ENCODE assay signal across 2 cellular contexts in the genomic region with DNA sequence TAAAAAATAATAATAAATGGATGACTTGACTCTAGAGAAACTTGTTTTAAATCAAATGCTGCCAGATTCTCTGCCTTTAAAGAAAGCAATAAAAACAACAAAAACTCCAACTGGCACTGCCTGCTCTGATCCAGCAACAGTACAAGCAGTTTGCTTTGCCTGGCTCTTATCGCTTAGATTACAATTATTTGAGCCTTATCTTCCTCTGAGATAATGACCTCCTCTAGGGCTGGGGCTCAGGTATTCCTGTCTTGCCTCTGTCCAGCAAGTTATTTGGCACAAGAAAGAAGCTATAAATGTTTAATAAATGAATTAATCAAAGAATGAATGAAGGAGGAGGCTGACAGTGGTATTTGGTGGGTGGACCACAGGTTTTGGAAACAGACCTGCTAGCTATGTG.
TF ChIP-seq lines count a peak whose summit lies in the region.

No MANE protein-coding gene starts in this region.

TF ChIP-seq in IMR-90, 13 proteins besides CTCF, POLR2A, EP300 and RAD21:
- TF ChIP-seq SMC3 (IDR thresholded peaks at IDR 0.05; ENCODE audit: low read depth, low read length) (no peak), CEBPB (IDR thresholded peaks at IDR 0.05; ENCODE audit: low read depth, low read length) (no peak), MAZ (IDR thresholded peaks at IDR 0.05; ENCODE audit: borderline replicate concordance, low read depth, low read length) (no peak), CHD1 (IDR thresholded peaks at IDR 0.05; ENCODE audit: low read depth, low read length) (no peak), MAFK (IDR thresholded peaks at IDR 0.05; ENCODE audit: low read depth, low read length) (no peak), NFE2L2 (IDR thresholded peaks at IDR 0.05; ENCODE audit: low read depth, low read length) (no peak), BHLHE40 (IDR thresholded peaks at IDR 0.05; ENCODE audit: low read depth, low read length) (no peak), RCOR1 (IDR thresholded peaks at IDR 0.05; ENCODE audit: insufficient replicate concordance, low read length) (no peak), FOS (IDR thresholded peaks at IDR 0.05; ENCODE audit: low read depth, low read length) (no peak)
- TF ChIP-seq, protein P1, sequence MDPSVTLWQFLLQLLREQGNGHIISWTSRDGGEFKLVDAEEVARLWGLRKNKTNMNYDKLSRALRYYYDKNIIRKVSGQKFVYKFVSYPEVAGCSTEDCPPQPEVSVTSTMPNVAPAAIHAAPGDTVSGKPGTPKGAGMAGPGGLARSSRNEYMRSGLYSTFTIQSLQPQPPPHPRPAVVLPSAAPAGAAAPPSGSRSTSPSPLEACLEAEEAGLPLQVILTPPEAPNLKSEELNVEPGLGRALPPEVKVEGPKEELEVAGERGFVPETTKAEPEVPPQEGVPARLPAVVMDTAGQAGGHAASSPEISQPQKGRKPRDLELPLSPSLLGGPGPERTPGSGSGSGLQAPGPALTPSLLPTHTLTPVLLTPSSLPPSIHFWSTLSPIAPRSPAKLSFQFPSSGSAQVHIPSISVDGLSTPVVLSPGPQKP (IDR thresholded peaks at IDR 0.05; ENCODE audit: borderline replicate concordance, low read depth, low read length), result no peak

TF ChIP-seq in K562, 482 proteins besides CTCF, POLR2A, EP300 and RAD21:
- TF ChIP-seq, protein P2, sequence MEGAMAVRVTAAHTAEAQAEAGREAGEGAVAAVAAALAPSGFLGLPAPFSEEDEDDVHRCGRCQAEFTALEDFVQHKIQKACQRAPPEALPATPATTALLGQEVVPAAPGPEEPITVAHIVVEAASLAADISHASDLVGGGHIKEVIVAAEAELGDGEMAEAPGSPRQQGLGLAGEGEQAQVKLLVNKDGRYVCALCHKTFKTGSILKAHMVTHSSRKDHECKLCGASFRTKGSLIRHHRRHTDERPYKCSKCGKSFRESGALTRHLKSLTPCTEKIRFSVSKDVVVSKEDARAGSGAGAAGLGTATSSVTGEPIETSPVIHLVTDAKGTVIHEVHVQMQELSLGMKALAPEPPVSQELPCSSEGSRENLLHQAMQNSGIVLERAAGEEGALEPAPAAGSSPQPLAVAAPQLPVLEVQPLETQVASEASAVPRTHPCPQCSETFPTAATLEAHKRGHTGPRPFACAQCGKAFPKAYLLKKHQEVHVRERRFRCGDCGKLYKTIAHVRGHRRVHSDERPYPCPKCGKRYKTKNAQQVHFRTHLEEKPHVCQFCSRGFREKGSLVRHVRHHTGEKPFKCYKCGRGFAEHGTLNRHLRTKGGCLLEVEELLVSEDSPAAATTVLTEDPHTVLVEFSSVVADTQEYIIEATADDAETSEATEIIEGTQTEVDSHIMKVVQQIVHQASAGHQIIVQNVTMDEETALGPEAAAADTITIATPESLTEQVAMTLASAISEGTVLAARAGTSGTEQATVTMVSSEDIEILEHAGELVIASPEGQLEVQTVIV (CRISPR knock-in tag; IDR thresholded peaks at IDR 0.05; ENCODE audit: borderline replicate concordance), result no peak
- peak; percentile 67; the same call in 1 of the 2 replicates for TF ChIP-seq HSF4 (CRISPR knock-in tag; IDR thresholded peaks at IDR 0.05; ENCODE audit: borderline replicate concordance)
TF ChIP-seq in K562: peak in this region for 1.
